In genomic region chr19:639251-640155, GRCh38 we compare ENCODE assay signal across 8 cellular contexts. TPM values are rescaled to one million over a fixed set of nuclear protein-coding genes. Genes with fewer than 3 reads are reported as not detected.
DNase-seq lines count a peak whose midpoint lies in the region; ATAC-seq, FAIRE-seq and TF ChIP-seq lines count a peak whose summit lies in the region.

FGF22 (plus strand) TSS chr19:639879; CDS start chr19:639926, 47 bp downstream.

- H3K27me3 Mint-ChIP-seq in stimulated activated naive CD8-positive, alpha-beta T cell treated with anti-CD3 and anti-CD28 coated beads, Interleukin-15, amount 100 ng/mL, for 72 hours = no peaks in the 10 kb centered on the region

- peak within 1 kb of the TSS; percentile 87 for H3K18ac ChIP-seq in neuronal stem cell (ENCODE audit: low read length)

- H2AFZ ChIP-seq in neuronal stem cell (ENCODE audit: low read length) = peak within 1 kb of the TSS; percentile 96

- no peaks in the 10 kb centered on the region for H3K9me3 ChIP-seq in neuronal stem cell (replicated peaks in 1 of 2; ENCODE audit: control insufficient read depth in 2 of 2, insufficient read depth in 1 of 2, low read depth in 1 of 2, low read length in 2 of 2)

- peaks cover 0 to 6% of the 10 kb centered on the region in 2 donors for H3K36me3 ChIP-seq in neuronal stem cell (replicated peaks in 1 of 2; ENCODE audit: control insufficient read depth in 2 of 2, insufficient read depth in 2 of 2, low read length in 2 of 2)

- no peak within 1 kb of the TSS for H3K4ac ChIP-seq in neuronal stem cell (ENCODE audit: low read length)

- peaks cover 0 to 2% of the 10 kb centered on the region in 2 donors for H3K4me1 ChIP-seq in neuronal stem cell (ENCODE audit: control insufficient read depth in 2 of 2, insufficient read depth in 1 of 2, low read depth in 1 of 2, low read length in 2 of 2)

- H2BK12ac ChIP-seq in neuronal stem cell (ENCODE audit: low read length) = peak within 1 kb of the TSS; percentile 84

- peak within 1 kb of the TSS; percentile 81 for H2AK5ac ChIP-seq in neuronal stem cell (ENCODE audit: low read depth, low read length)

- no peak within 1 kb of the TSS for H4K91ac ChIP-seq in neuronal stem cell (ENCODE audit: low read depth, low read length, poor library complexity)

- peaks cover 2% of the 10 kb centered on the region for H3K79me1 ChIP-seq in neuronal stem cell (ENCODE audit: low read depth, low read length)

- no peak within 1 kb of the TSS for H3K27ac ChIP-seq in neuronal stem cell (replicated peaks; ENCODE audit: low read length)

- peak within 1 kb of the TSS; percentile 39 for H2BK5ac ChIP-seq in neuronal stem cell (ENCODE audit: low read length)

- H2BK120ac ChIP-seq in neuronal stem cell (ENCODE audit: low read depth, low read length) = no peak within 1 kb of the TSS

- no peak for TF ChIP-seq CTCF in AG09309 (IDR thresholded peaks at IDR 0.05; ENCODE audit: control insufficient read depth, insufficient read depth, low read depth, low read length, missing control alignments)

- peak within 1 kb of the TSS; percentile 98 for H3K4me2 ChIP-seq in neuronal stem cell (ENCODE audit: insufficient read depth, low read length, poor library complexity, severe bottlenecking)

- H2BK15ac ChIP-seq in neuronal stem cell (ENCODE audit: low read length) = peak within 1 kb of the TSS; percentile 75

- H3K27ac Mint-ChIP-seq in stimulated activated naive CD8-positive, alpha-beta T cell treated with anti-CD3 and anti-CD28 coated beads, Interleukin-15, amount 100 ng/mL, for 72 hours = peak within 1 kb of the TSS; percentile 4 to 16

- H3K9ac ChIP-seq in neuronal stem cell (ENCODE audit: low read depth, low read length, poor library complexity) = peak within 1 kb of the TSS; percentile 88

- peak; percentile 69 for ATAC-seq in GM19351 (IDR thresholded peaks at IDR 0.05; ENCODE audit: unreplicated experiment)
- peak; percentile 93 for ATAC-seq in stimulated activated naive CD8-positive, alpha-beta T cell treated with anti-CD3 and anti-CD28 coated beads, Interleukin-15, amount 100 ng/mL, for 72 hours

- H3K14ac ChIP-seq in neuronal stem cell (ENCODE audit: low read length) = peak within 1 kb of the TSS; percentile 89

- no peak for DNase-seq in AG09309 (ENCODE audit: low read depth)
- peak; percentile 55 for DNase-seq in KBM-7
- DNase-seq in SK-N-DZ (ENCODE audit: low spot score) = peak; percentile 73
- DNase-seq in activated naive CD4-positive, alpha-beta T cell (lab: John Stamatoyannopoulos, UW) = peak; percentile 85 to 99 (median 96)
- DNase-seq in frontal cortex (ENCODE audit: low spot score in 2 of 2) = peak; percentile 97 to 99
- DNase-seq in neuronal stem cell (ENCODE audit: low spot score) = peak; percentile 86
- peak; percentile 89 to 90 for DNase-seq in stimulated activated naive CD8-positive, alpha-beta T cell treated with anti-CD3 and anti-CD28 coated beads, Interleukin-15, amount 100 ng/mL, for 72 hours

- H3K27me3 ChIP-seq in neuronal stem cell (ENCODE audit: control insufficient read depth in 3 of 3, insufficient read depth in 3 of 3, low read depth in 1 of 3, low read length in 3 of 3) = peaks cover 0 to 4% (median 0%) of the 10 kb centered on the region in 3 experiments

- peak within 1 kb of the TSS; percentile 65 for H3K23ac ChIP-seq in neuronal stem cell (ENCODE audit: low read depth, low read length, poor library complexity)

- no peak for FAIRE-seq in frontal cortex (lab: Jason Lieb, UNC)

- H3K4me3 Mint-ChIP-seq in stimulated activated naive CD8-positive, alpha-beta T cell treated with anti-CD3 and anti-CD28 coated beads, Interleukin-15, amount 100 ng/mL, for 72 hours = peak within 1 kb of the TSS; percentile 85 to 94

- no CpG with 5 or more reads among the region's 108 CpGs for WGBS in neuronal stem cell (ENCODE audit: extremely low coverage in 2 of 2, insufficient read length in 2 of 2, insufficient replicate concordance in 1 of 2), 2 donors

- peak within 1 kb of the TSS; percentile 54 for H3K4me3 ChIP-seq in AG09309 (ENCODE audit: control insufficient read depth, low read depth, low read length)
- peak within 1 kb of the TSS; percentile 43 to 76 for H3K4me3 ChIP-seq in neuronal stem cell (ENCODE audit: low read length in 2 of 2)

- peaks cover 23% of the 10 kb centered on the region for H3K4me1 Mint-ChIP-seq in stimulated activated naive CD8-positive, alpha-beta T cell treated with anti-CD3 and anti-CD28 coated beads, Interleukin-15, amount 100 ng/mL, for 72 hours

- H4K8ac ChIP-seq in neuronal stem cell (ENCODE audit: low read depth, low read length) = peak within 1 kb of the TSS; percentile 9

- no peaks in the 10 kb centered on the region for H3K9me3 Mint-ChIP-seq in stimulated activated naive CD8-positive, alpha-beta T cell treated with anti-CD3 and anti-CD28 coated beads, Interleukin-15, amount 100 ng/mL, for 72 hours

- in situ Hi-C loops in KBM-7 (cut with MboI; ENCODE audit: low pct_unique_long_range_greater_than_20kb, low sequenced_read_pairs) = no loop called here

RNA-seq across cellular contexts. Expression of gene FGF22, which starts in this region (rescaled TPM):
- polyA plus RNA-seq in SK-N-DZ (2014; cell fraction: cytosol; rRNA removed) = 1.8 TPM in 1 of 2 replicates, not detected in the other
- polyA plus RNA-seq in SK-N-DZ (2014; cell fraction: nucleus; rRNA removed) = 1.5 and 3.3 TPM in 2 replicates
- total RNA-seq in frontal cortex = under 0.01 TPM
- polyA plus RNA-seq in neuronal stem cell (2013, experiment 1 of 2) = 0.78 TPM
- polyA plus RNA-seq in neuronal stem cell (2013, experiment 2 of 2) = 0.66 TPM

Comparison
In these comparisons a context has a peak if more than half of its experiments do, and no peak if none do; other contexts are left out.
1. Peak in DNase-seq in frontal cortex; RNA of the gene not detected or under 1 TPM.